Comparison of ENCODE assay signal across 24 cellular contexts in the genomic region with DNA sequence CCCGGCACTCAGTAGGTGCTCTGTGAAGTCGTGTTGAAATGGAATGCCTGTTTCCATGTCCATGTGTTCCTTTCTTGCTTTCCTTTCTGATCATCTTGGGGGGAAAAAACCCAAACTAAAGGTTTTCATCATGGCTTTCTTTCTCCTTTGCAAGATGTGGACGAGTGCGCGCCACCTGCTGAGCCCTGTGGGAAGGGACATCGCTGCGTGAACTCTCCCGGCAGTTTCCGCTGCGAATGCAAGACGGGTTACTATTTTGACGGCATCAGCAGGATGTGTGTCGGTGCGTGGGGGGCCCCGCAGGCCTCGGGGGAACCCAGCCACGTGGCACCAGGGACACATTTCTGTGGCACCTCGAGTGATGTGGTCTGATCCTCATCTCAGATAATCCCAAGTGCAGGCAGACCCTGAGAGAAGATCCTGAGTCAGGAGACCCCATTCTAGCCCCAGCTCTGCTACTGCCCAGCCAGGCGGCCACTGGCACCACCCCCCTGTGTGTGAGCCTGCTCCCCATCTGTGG. TPM values are rescaled to one million over a fixed set of nuclear protein-coding genes. Genes with fewer than 3 reads are reported as not detected.
"Had no signal": no experiment of that assay in that cellular context is flagged by ENCODE, and none has a peak within 500 bp of the region (broad histone marks: within the 10 kb centered on the region; RNA-seq: fewer than 3 reads in every experiment).

No MANE protein-coding gene starts in this region.

- H3K79me2 ChIP-seq: hepatocyte had no signal

- H2AFZ ChIP-seq: hepatocyte had no signal

- ATAC-seq: activated CD8-positive, alpha-beta T cell treated with anti-CD3 and anti-CD28 coated beads, Interleukin-2, amount 10 ng/mL, durations not matched to agents 7 days and 5 days; activated naive CD4-positive, alpha-beta T cell treated with anti-CD3 and anti-CD28 coated beads, Interleukin-2, amount 50 U/mL, for 72 hours; left ventricle myocardium superior; stimulated activated naive CD8-positive, alpha-beta T cell treated with anti-CD3 and anti-CD28 coated beads, Interleukin-15, Interleukin-2, amounts not matched to agents 100 U/mL and 50 U/mL, for 24 hours had no signal

- H3K4me3 ChIP-seq: adrenal gland, ascending aorta, hepatocyte, spleen, tibial artery had no signal

- DNase-seq: activated CD4-positive, alpha-beta T cell treated with anti-CD3 and anti-CD28 coated beads, Interleukin-2, amount 10 ng/mL, durations not matched to agents 7 days and 5 days; activated CD4-positive, CD25-positive, alpha-beta regulatory T cell treated with anti-CD3 and anti-CD28 coated beads, Interleukin-2, amount 50 U/mL, for 72 hours; activated CD8-positive, alpha-beta T cell treated with anti-CD3 and anti-CD28 coated beads, Interleukin-2, amount 10 ng/mL, durations not matched to agents 7 days and 5 days; activated T-cell treated with anti-CD3 and anti-CD28 coated beads, Interleukin-2, amount 50 U/mL, for 1 hour; adrenal gland; brain microvascular endothelial cell; caudate nucleus; effector CD4-positive, alpha-beta T cell; erythroblast; glutamatergic neuron; immature natural killer cell; left ventricle myocardium superior; nephron progenitor cell; occipital lobe; retina; spleen; stimulated activated CD4-positive, alpha-beta T cell treated with anti-CD3 and anti-CD28 coated beads, Interleukin-4, amount 100 ng/mL, for 1 hour; stimulated activated naive CD8-positive, alpha-beta T cell treated with anti-CD3 and anti-CD28 coated beads, Interleukin-15, Interleukin-2, amounts not matched to agents 100 U/mL and 50 U/mL, for 24 hours; T-helper 1 cell; tibial artery; WERI-Rb-1 had no signal

- H3K36me3 ChIP-seq: adrenal gland, brain microvascular endothelial cell, spleen had no signal

- H3K27ac ChIP-seq: brain microvascular endothelial cell, hepatocyte, spleen, WERI-Rb-1 had no signal

- H3K9me3 ChIP-seq: adrenal gland, ascending aorta, spleen, tibial artery had no signal

- H3K27me3 ChIP-seq: adrenal gland, ascending aorta, brain microvascular endothelial cell, hepatocyte, tibial artery had no signal

- H3K4me2 ChIP-seq: hepatocyte had no signal

RNA-seq across cellular contexts. Expression of gene FBLN1, which starts 39.4 kb away (rescaled TPM):
- total RNA-seq: activated CD4-positive, alpha-beta T cell treated with anti-CD3 and anti-CD28 coated beads, Interleukin-2, amount 10 ng/mL, durations not matched to agents 7 days and 5 days; activated CD8-positive, alpha-beta T cell treated with anti-CD3 and anti-CD28 coated beads, Interleukin-2, amount 10 ng/mL, durations not matched to agents 7 days and 5 days had no signal
- polyA plus RNA-seq: immature natural killer cell had no signal
